Comparison of ENCODE assay signal across 9 cellular contexts in the genomic region with DNA sequence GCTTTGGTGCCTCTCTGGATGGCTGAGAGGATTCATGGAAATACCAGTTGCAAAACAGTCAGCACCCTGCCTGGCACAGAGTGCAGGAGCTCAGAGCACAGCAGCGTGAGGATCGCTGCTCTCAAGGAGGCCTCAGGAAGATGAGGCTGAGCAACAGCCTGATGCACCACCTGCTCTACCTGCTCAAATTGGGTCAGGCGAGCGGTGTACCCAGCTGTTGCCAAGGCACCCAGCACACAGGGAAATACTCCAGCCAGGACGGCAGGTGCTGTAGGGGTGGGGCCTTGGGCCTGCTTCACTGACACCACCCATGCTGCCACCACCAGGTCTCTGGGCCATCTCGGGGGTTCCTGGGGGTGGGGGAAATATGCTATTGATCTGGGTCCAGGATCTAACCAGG. TPM values are rescaled to one million over a fixed set of nuclear protein-coding genes. Genes with fewer than 3 reads are reported as not detected.
DNase-seq lines count a peak whose midpoint lies in the region; ATAC-seq, FAIRE-seq and TF ChIP-seq lines count a peak whose summit lies in the region.
"Had no signal": no experiment of that assay in that cellular context is flagged by ENCODE, and none has a peak within 500 bp of the region (broad histone marks: within the 10 kb centered on the region; RNA-seq: fewer than 3 reads in every experiment).

No MANE protein-coding gene starts in this region.

- in situ Hi-C loops in ACHN (cut with HindIII; ENCODE audit: low pct_ligation_motif_present, low pct_unique_long_range_greater_than_20kb, low sequenced_read_pairs) = no loop called here

- peak overlapping the region; percentile 96 for H3K4me3 Mint-ChIP-seq in activated T-helper 17 cell treated with anti-CD3 and anti-CD28 coated beads, Interleukin-2, amount 50 U/mL, for 72 hours

- ATAC-seq in activated T-helper 17 cell treated with anti-CD3 and anti-CD28 coated beads, Interleukin-2, amount 50 U/mL, for 72 hours (replicated peaks) = no peak
- no peak for ATAC-seq in GM18517 (IDR thresholded peaks at IDR 0.05; ENCODE audit: unreplicated experiment)

- H3K4me3 ChIP-seq in mononuclear cell (ENCODE audit: low read length) = peak overlapping the region; percentile 62

- H3K27me3 Mint-ChIP-seq in activated T-helper 17 cell treated with anti-CD3 and anti-CD28 coated beads, Interleukin-2, amount 50 U/mL, for 72 hours = no peaks in the 10 kb centered on the region

- DNase-seq in NCI-H1417 (lab: John Stamatoyannopoulos, UW) (peak; percentile 74 to 87 (median 77)), H54 (ENCODE audit: insufficient read length, low spot score) (no peak), Ammon's horn (ENCODE audit: low spot score) (no peak), ACHN (no peak)

- H3K9me3 ChIP-seq in mononuclear cell (ENCODE audit: low read depth, low read length) = no peaks in the 10 kb centered on the region

- no peaks in the 10 kb centered on the region for H3K9me3 Mint-ChIP-seq in activated T-helper 17 cell treated with anti-CD3 and anti-CD28 coated beads, Interleukin-2, amount 50 U/mL, for 72 hours

- no peak for TF ChIP-seq CTCF in C4-2B (conservative IDR thresholded peaks at IDR 0.05)

- peaks cover 89% of the 10 kb centered on the region for H3K4me1 ChIP-seq in mononuclear cell (ENCODE audit: insufficient read depth, low read length)

- no peak for TF ChIP-seq POLR2A in H54 (IDR thresholded peaks at IDR 0.05; ENCODE audit: low read depth, low read length)

- H3K36me3 Mint-ChIP-seq in activated T-helper 17 cell treated with anti-CD3 and anti-CD28 coated beads, Interleukin-2, amount 50 U/mL, for 72 hours (ENCODE audit: low read depth) = peaks cover 6% of the 10 kb centered on the region

- peak overlapping the region; percentile 90 for H3K27ac Mint-ChIP-seq in activated T-helper 17 cell treated with anti-CD3 and anti-CD28 coated beads, Interleukin-2, amount 50 U/mL, for 72 hours

- FAIRE-seq in H54 (lab: Jason Lieb, UNC) = no peak
- FAIRE-seq: urothelium cell line had no signal

- no peaks in the 10 kb centered on the region for H3K27me3 ChIP-seq in mononuclear cell (ENCODE audit: insufficient read depth, low read length)

- H3K4me1 Mint-ChIP-seq in activated T-helper 17 cell treated with anti-CD3 and anti-CD28 coated beads, Interleukin-2, amount 50 U/mL, for 72 hours = peaks cover 43% of the 10 kb centered on the region

- H3K27ac ChIP-seq in C4-2B = peak overlapping the region; percentile 80

RNA-seq across cellular contexts. Expression of a gene that starts 4.3 kb away (rescaled TPM):
- total RNA-seq in activated T-helper 17 cell treated with anti-CD3 and anti-CD28 coated beads, Interleukin-2, amount 50 U/mL, for 72 hours = 10 to 100 TPM; 29.6 to 37.8 TPM
- 49.1 TPM for total RNA-seq in mononuclear cell

RNA-seq across cellular contexts. Expression of a gene that starts 38.8 kb away (rescaled TPM):
- total RNA-seq in activated T-helper 17 cell treated with anti-CD3 and anti-CD28 coated beads, Interleukin-2, amount 50 U/mL, for 72 hours = 10 to 100 TPM; 29.4 to 54.5 TPM
- total RNA-seq in mononuclear cell = 12.7 TPM

RNA-seq across cellular contexts. Expression of a gene that starts 45.9 kb away (rescaled TPM):
- total RNA-seq in activated T-helper 17 cell treated with anti-CD3 and anti-CD28 coated beads, Interleukin-2, amount 50 U/mL, for 72 hours = 1 to 10 TPM; 2.6 to 3.7 TPM
- total RNA-seq in mononuclear cell = 0.42 TPM

RNA-seq across cellular contexts. Expression of a gene that starts 59.7 kb away (rescaled TPM):
- 10 to 100 TPM; 19.6 to 19.8 TPM for total RNA-seq in activated T-helper 17 cell treated with anti-CD3 and anti-CD28 coated beads, Interleukin-2, amount 50 U/mL, for 72 hours
- total RNA-seq in mononuclear cell = 22.7 TPM

Comparison
In these comparisons a context has a peak if more than half of its experiments do, and no peak if none do; other contexts are left out.
1. DNase-seq: peak in NCI-H1417 (3 of 3); none in H54 (single experiment), Ammon's horn (single experiment) and ACHN (single experiment).